Comparison of ENCODE assay signal across 12 cellular contexts in genomic region chr4:95204873-95205272, GRCh38.
DNase-seq lines count a peak whose midpoint lies in the region; ATAC-seq and TF ChIP-seq lines count a peak whose summit lies in the region.
"Had no signal": no experiment of that assay in that cellular context is flagged by ENCODE, and none has a peak within 500 bp of the region (broad histone marks: within the 10 kb centered on the region; RNA-seq: fewer than 3 reads in every experiment).

No MANE protein-coding gene starts in this region.

- peak; percentile 22 for TF ChIP-seq CTCF in colonic mucosa (IDR thresholded peaks at IDR 0.05)
- TF ChIP-seq CTCF in retinal pigment epithelial cell (conservative IDR thresholded peaks at IDR 0.05; ENCODE audit: low read depth, low read length), result peak; percentile 36
- peak in 1 of 6 experiments; percentile 3 for TF ChIP-seq CTCF in Peyer's patch (IDR thresholded peaks at IDR 0.05)

- H3K4me1 ChIP-seq in colonic mucosa (no peaks in the 10 kb centered on the region), Peyer's patch (no peaks in the 10 kb centered on the region)
- H3K4me1 ChIP-seq: ascending aorta, thyroid gland had no signal

- H3K36me3 ChIP-seq in colonic mucosa (no peaks in the 10 kb centered on the region), Peyer's patch (no peaks in the 10 kb centered on the region)

- peak; percentile 5 for DNase-seq in NCI-H2227 (lab: John Stamatoyannopoulos, UW; ENCODE audit: unreplicated experiment)
- DNase-seq in NCI-H2227 treated with DMSO at 0.1 percent for 48 hours (lab: John Stamatoyannopoulos, UW), result no peak
- DNase-seq in NCI-H69 (lab: John Stamatoyannopoulos, UW), result peak; percentile 68
- DNase-seq in colonic mucosa, result no peak
- no peak for DNase-seq in retinal pigment epithelial cell (ENCODE audit: low read depth)
- no peak for DNase-seq in Right ventricle myocardium superior
- no peak for DNase-seq in Peyer's patch
- no peak for DNase-seq in NCI-H2081 treated with DMSO at 0.1 percent for 48 hours (lab: John Stamatoyannopoulos, UW)
- DNase-seq: NCI-H446 treated with DMSO at 0.1 percent for 48 hours, thyroid gland had no signal

- TF ChIP-seq POLR2A in Peyer's patch (IDR thresholded peaks at IDR 0.05), result no peak

- H3K27me3 ChIP-seq in colonic mucosa, result no peaks in the 10 kb centered on the region
- no peaks in the 10 kb centered on the region for H3K27me3 ChIP-seq in Peyer's patch
- H3K27me3 ChIP-seq: ascending aorta, thyroid gland had no signal

- intact Hi-C loops in colonic mucosa (cut with DNase I) (no loop called here), Right ventricle myocardium superior (cut with DNase I) (no loop called here)

- ATAC-seq in Right ventricle myocardium superior (ENCODE audit: poor library complexity), result no peak

- no peak overlapping the region for H3K9ac ChIP-seq in colonic mucosa (ENCODE audit: low read depth in 2 of 2, low read length in 2 of 2)

- H3K9me3 ChIP-seq in colonic mucosa (no peaks in the 10 kb centered on the region), Peyer's patch (no peaks in the 10 kb centered on the region)
- H3K9me3 ChIP-seq: ascending aorta, thyroid gland had no signal

- H3K4me3 ChIP-seq in colonic mucosa, result no peak overlapping the region
- no peak overlapping the region for H3K4me3 ChIP-seq in retinal pigment epithelial cell (ENCODE audit: low read length)
- H3K4me3 ChIP-seq in Peyer's patch, result no peak overlapping the region
- H3K4me3 ChIP-seq: ascending aorta, lung, thyroid gland had no signal

- H3K27ac ChIP-seq in colonic mucosa (no peak overlapping the region), Peyer's patch (no peak overlapping the region)
- H3K27ac ChIP-seq: ascending aorta, thyroid gland had no signal

Comparison
In these comparisons a context has a peak if more than half of its experiments do, and no peak if none do; other contexts are left out.
1. DNase-seq: peak in NCI-H2227 (single experiment) and NCI-H69 (single experiment); none in NCI-H2227 treated with DMSO at 0.1 percent for 48 hours (single experiment), colonic mucosa (single experiment), retinal pigment epithelial cell (single experiment), Right ventricle myocardium superior (single experiment), Peyer's patch (0 of 3) and NCI-H2081 treated with DMSO at 0.1 percent for 48 hours (single experiment).